Comparison of ENCODE assay signal across 23 cellular contexts in genomic region chr10:109846832-109847231, GRCh38.
"Had no signal": no experiment of that assay in that cellular context is flagged by ENCODE, and none has a peak within 500 bp of the region (broad histone marks: within the 10 kb centered on the region; RNA-seq: fewer than 3 reads in every experiment).

No MANE protein-coding gene starts in this region.

- H3K9me3 ChIP-seq: esophagus squamous epithelium, gastroesophageal sphincter, left ventricle myocardium inferior, lower lobe of right lung, ovary, right atrium auricular region, sigmoid colon, stomach, thoracic aorta, transverse colon had no signal

- H3K27me3 ChIP-seq: esophagus squamous epithelium, gastroesophageal sphincter, ovary, right atrium auricular region, sigmoid colon, transverse colon had no signal

- H3K4me3 ChIP-seq: esophagus squamous epithelium, gastroesophageal sphincter, left ventricle myocardium inferior, lower lobe of right lung, ovary, right atrium auricular region, sigmoid colon, skin epidermis, stomach, thoracic aorta, transverse colon had no signal

- H3K4me3 Mint-ChIP-seq: dendritic cell treated with granulocyte-macrophage colony-stimulating factor and Interleukin-4, amounts not matched to agents 40 ng/mL and 50 ng/mL, for 4 days; effector memory CD8-positive, alpha-beta T cell; immature natural killer cell; memory B cell; naive B cell; nephron had no signal

- H3K4me1 ChIP-seq: esophagus squamous epithelium, gastroesophageal sphincter, right atrium auricular region, transverse colon had no signal

- H3K36me3 ChIP-seq: esophagus squamous epithelium, gastroesophageal sphincter, left ventricle myocardium inferior, lower lobe of right lung, ovary, right atrium auricular region, sigmoid colon, stomach, thoracic aorta, transverse colon had no signal

- H3K4me1 Mint-ChIP-seq: memory B cell, nephron had no signal

- H3K27ac ChIP-seq: epithelial cell of prostate, esophagus squamous epithelium, gastroesophageal sphincter, left ventricle myocardium inferior, lower lobe of right lung, ovary, right atrium auricular region, sigmoid colon, skin epidermis, stomach, thoracic aorta, transverse colon had no signal

- DNase-seq: effector memory CD8-positive, alpha-beta T cell; esophagus squamous epithelium; foreskin fibroblast; glutamatergic neuron; immature natural killer cell; left ventricle myocardium inferior; lower lobe of right lung; naive B cell; nucleus accumbens; ovary; sigmoid colon; stimulated activated naive CD4-positive, alpha-beta T cell; stomach; substantia nigra; transverse colon had no signal

- H3K27ac Mint-ChIP-seq: dendritic cell treated with granulocyte-macrophage colony-stimulating factor and Interleukin-4, amounts not matched to agents 40 ng/mL and 50 ng/mL, for 4 days; effector memory CD8-positive, alpha-beta T cell; immature natural killer cell; memory B cell; naive B cell; nephron had no signal

- H3K9me3 Mint-ChIP-seq: dendritic cell treated with granulocyte-macrophage colony-stimulating factor and Interleukin-4, amounts not matched to agents 40 ng/mL and 50 ng/mL, for 4 days; effector memory CD8-positive, alpha-beta T cell; immature natural killer cell; memory B cell; nephron had no signal

- ATAC-seq: effector memory CD8-positive, alpha-beta T cell; gastroesophageal sphincter; lower lobe of right lung had no signal

- H3K36me3 Mint-ChIP-seq: immature natural killer cell, memory B cell, naive B cell had no signal
